ENCODE assay signal across 13 cellular contexts in the genomic region with DNA sequence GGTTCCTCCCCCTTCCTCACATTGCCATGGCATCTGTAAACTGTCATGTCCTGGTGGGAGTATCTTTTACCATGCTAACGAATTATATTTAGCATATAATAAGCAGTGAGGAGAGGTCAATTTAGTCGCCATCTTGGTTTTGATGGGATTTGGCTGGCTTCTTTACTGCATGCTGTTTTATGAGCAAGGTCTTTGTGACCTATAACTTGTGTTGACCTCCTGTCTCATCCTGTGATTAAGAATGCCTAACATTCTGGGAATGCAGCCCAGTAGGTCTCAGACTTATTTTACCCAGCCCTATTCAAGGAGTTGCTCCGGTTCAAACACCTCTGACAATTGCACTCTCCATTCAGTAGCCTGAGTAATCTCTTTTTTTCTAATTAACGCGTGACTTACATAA. TPM values are rescaled to one million over a fixed set of nuclear protein-coding genes. Genes with fewer than 3 reads are reported as not detected.
DNase-seq lines count a peak whose midpoint lies in the region; ATAC-seq and TF ChIP-seq lines count a peak whose summit lies in the region.
"Had no signal": no experiment of that assay in that cellular context is flagged by ENCODE, and none has a peak within 500 bp of the region (broad histone marks: within the 10 kb centered on the region; RNA-seq: fewer than 3 reads in every experiment).

No MANE protein-coding gene starts in this region.

- CTCF ChIA-PET in activated CD8-positive, alpha-beta memory T cell treated with anti-CD3 and anti-CD28 coated beads, Interleukin-2, amount 10 ng/mL, durations not matched to agents 7 days and 5 days (lab: Charles Lee) = interaction anchor here (2.3 kb wide), 1 partner anchor 24 kb away, joined by 7 read pairs; no protein-coding TSS in a partner anchor

- H3K4me3 Mint-ChIP-seq in dendritic cell treated with granulocyte-macrophage colony-stimulating factor and Interleukin-4, amounts not matched to agents 40 ng/mL and 50 ng/mL, for 4 days = no peak overlapping the region
- peak overlapping the region; percentile 22 for H3K4me3 Mint-ChIP-seq in natural killer cell
- H3K4me3 Mint-ChIP-seq in activated CD8-positive, alpha-beta memory T cell treated with anti-CD3 and anti-CD28 coated beads, Interleukin-2, amount 10 ng/mL, durations not matched to agents 7 days and 5 days = no peak overlapping the region

- no peak for ATAC-seq in natural killer cell
- no peak for ATAC-seq in activated CD8-positive, alpha-beta memory T cell treated with anti-CD3 and anti-CD28 coated beads, Interleukin-2, amount 10 ng/mL, durations not matched to agents 7 days and 5 days
- ATAC-seq: activated CD4-positive, alpha-beta T cell treated with anti-CD3 and anti-CD28 coated beads for 36 hours; activated naive CD4-positive, alpha-beta T cell treated with anti-CD3 and anti-CD28 coated beads, Interleukin-2, amount 50 U/mL, for 72 hours; left colon had no signal

- no peaks in the 10 kb centered on the region for H3K9me3 Mint-ChIP-seq in dendritic cell treated with granulocyte-macrophage colony-stimulating factor and Interleukin-4, amounts not matched to agents 40 ng/mL and 50 ng/mL, for 4 days
- H3K9me3 Mint-ChIP-seq in natural killer cell = no peaks in the 10 kb centered on the region
- H3K9me3 Mint-ChIP-seq in activated CD8-positive, alpha-beta memory T cell treated with anti-CD3 and anti-CD28 coated beads, Interleukin-2, amount 10 ng/mL, durations not matched to agents 7 days and 5 days (ENCODE audit: low read depth) = no peaks in the 10 kb centered on the region
- H3K9me3 Mint-ChIP-seq: activated naive CD4-positive, alpha-beta T cell treated with anti-CD3 and anti-CD28 coated beads, Interleukin-2, amount 50 U/mL, for 72 hours had no signal

- no peak overlapping the region for H3K4me3 ChIP-seq in MG63
- H3K4me3 ChIP-seq: Peyer's patch had no signal

- peak overlapping the region; percentile 99 for H3K27ac Mint-ChIP-seq in dendritic cell treated with granulocyte-macrophage colony-stimulating factor and Interleukin-4, amounts not matched to agents 40 ng/mL and 50 ng/mL, for 4 days
- H3K27ac Mint-ChIP-seq in natural killer cell = no peak overlapping the region
- no peak overlapping the region for H3K27ac Mint-ChIP-seq in activated CD8-positive, alpha-beta memory T cell treated with anti-CD3 and anti-CD28 coated beads, Interleukin-2, amount 10 ng/mL, durations not matched to agents 7 days and 5 days
- H3K27ac Mint-ChIP-seq: activated CD4-positive, alpha-beta T cell treated with anti-CD3 and anti-CD28 coated beads for 36 hours; activated naive CD4-positive, alpha-beta T cell treated with anti-CD3 and anti-CD28 coated beads, Interleukin-2, amount 50 U/mL, for 72 hours had no signal

- TF ChIP-seq CTCF in natural killer cell (IDR thresholded peaks at IDR 0.05) = no peak

- H3K27me3 ChIP-seq in MG63 = no peaks in the 10 kb centered on the region
- H3K27me3 ChIP-seq: Peyer's patch had no signal

- peaks cover 32% of the 10 kb centered on the region for H3K36me3 Mint-ChIP-seq in dendritic cell treated with granulocyte-macrophage colony-stimulating factor and Interleukin-4, amounts not matched to agents 40 ng/mL and 50 ng/mL, for 4 days (ENCODE audit: low read depth)
- H3K36me3 Mint-ChIP-seq in natural killer cell = no peaks in the 10 kb centered on the region
- H3K36me3 Mint-ChIP-seq in activated CD8-positive, alpha-beta memory T cell treated with anti-CD3 and anti-CD28 coated beads, Interleukin-2, amount 10 ng/mL, durations not matched to agents 7 days and 5 days = peaks cover 18% of the 10 kb centered on the region

- no peaks in the 10 kb centered on the region for H3K9me3 ChIP-seq in MG63
- H3K9me3 ChIP-seq: Peyer's patch had no signal

- DNase-seq in ELR (ENCODE audit: low read depth) = peak; percentile 68
- DNase-seq in MG63 = peak; percentile 60
- no peak for DNase-seq in natural killer cell
- no peak for DNase-seq in activated CD8-positive, alpha-beta memory T cell treated with anti-CD3 and anti-CD28 coated beads, Interleukin-2, amount 10 ng/mL, durations not matched to agents 7 days and 5 days
- DNase-seq in activated naive CD4-positive, alpha-beta T cell (lab: John Stamatoyannopoulos, UW) = no peak
- DNase-seq in NOMO-1 treated with DMSO at 0.1 percent for 48 hours (lab: John Stamatoyannopoulos, UW; ENCODE audit: unreplicated experiment) = no peak
- no peak for DNase-seq in GM03348 (ENCODE audit: low spot score)
- DNase-seq: activated CD4-positive, alpha-beta T cell treated with anti-CD3 and anti-CD28 coated beads for 36 hours; left colon; NCI-H187 treated with DMSO at 0.1 percent for 48 hours; Peyer's patch had no signal

- intact Hi-C loops in dendritic cell treated with granulocyte-macrophage colony-stimulating factor and Interleukin-4, amounts not matched to agents 40 ng/mL and 50 ng/mL, for 4 days (cut with micrococcal nuclease) = no loop called here
- intact Hi-C loops in natural killer cell (cut with micrococcal nuclease) = no loop called here

- peaks cover 22% of the 10 kb centered on the region for H3K36me3 ChIP-seq in MG63
- H3K36me3 ChIP-seq: Peyer's patch had no signal

- peaks cover 26% of the 10 kb centered on the region for H3K4me1 Mint-ChIP-seq in dendritic cell treated with granulocyte-macrophage colony-stimulating factor and Interleukin-4, amounts not matched to agents 40 ng/mL and 50 ng/mL, for 4 days (ENCODE audit: low read depth)
- peaks cover 22 to 24% of the 10 kb centered on the region in 2 donors for H3K4me1 Mint-ChIP-seq in natural killer cell
- H3K4me1 Mint-ChIP-seq in activated CD8-positive, alpha-beta memory T cell treated with anti-CD3 and anti-CD28 coated beads, Interleukin-2, amount 10 ng/mL, durations not matched to agents 7 days and 5 days = peaks cover 35% of the 10 kb centered on the region

- peaks cover 7% of the 10 kb centered on the region for H3K27me3 Mint-ChIP-seq in dendritic cell treated with granulocyte-macrophage colony-stimulating factor and Interleukin-4, amounts not matched to agents 40 ng/mL and 50 ng/mL, for 4 days
- peaks cover 0 to 5% of the 10 kb centered on the region in 2 donors for H3K27me3 Mint-ChIP-seq in natural killer cell (ENCODE audit: low read depth in 2 of 2)
- peaks cover 9% of the 10 kb centered on the region for H3K27me3 Mint-ChIP-seq in activated CD8-positive, alpha-beta memory T cell treated with anti-CD3 and anti-CD28 coated beads, Interleukin-2, amount 10 ng/mL, durations not matched to agents 7 days and 5 days
- H3K27me3 Mint-ChIP-seq: activated CD4-positive, alpha-beta T cell treated with anti-CD3 and anti-CD28 coated beads for 36 hours had no signal

RNA-seq across cellular contexts. Expression of a gene that starts 2.1 kb away (rescaled TPM):
- 684 and 692 TPM in 2 replicates for total RNA-seq in MG63 (2014; rRNA removed; shearing (Covaris generic); ENCODE audit: low replicate concordance)
- 100 to 1,000 TPM; 505 to 537 (median 518) TPM for total RNA-seq in natural killer cell
- 100 to 1,000 TPM; 264 to 382 TPM for total RNA-seq in activated CD8-positive, alpha-beta memory T cell treated with anti-CD3 and anti-CD28 coated beads, Interleukin-2, amount 10 ng/mL, durations not matched to agents 7 days and 5 days

RNA-seq across cellular contexts. Expression of a gene that starts 45.7 kb away (rescaled TPM):
- total RNA-seq in MG63 (2014; rRNA removed; shearing (Covaris generic); ENCODE audit: low replicate concordance) = 10.8 and 12.4 TPM in 2 replicates
- total RNA-seq in natural killer cell = 1 to 10 TPM in 2 of 3 donors, under 1 TPM in 1; 0.95 to 1.8 (median 1.0) TPM
- total RNA-seq in activated CD8-positive, alpha-beta memory T cell treated with anti-CD3 and anti-CD28 coated beads, Interleukin-2, amount 10 ng/mL, durations not matched to agents 7 days and 5 days = under 1 TPM; 0.58 to 0.89 TPM

RNA-seq across cellular contexts. Expression of a gene that starts 55.3 kb away (rescaled TPM):
- total RNA-seq in MG63 (2014; rRNA removed; shearing (Covaris generic); ENCODE audit: low replicate concordance) = 104 and 136 TPM in 2 replicates
- 1 to 10 TPM in 1 of 3 donors, under 1 TPM in 1, not detected in 1; 0.24 to 2.5 TPM for total RNA-seq in natural killer cell
- under 1 TPM; 0.54 to 0.99 TPM for total RNA-seq in activated CD8-positive, alpha-beta memory T cell treated with anti-CD3 and anti-CD28 coated beads, Interleukin-2, amount 10 ng/mL, durations not matched to agents 7 days and 5 days

Comparison
In these comparisons a context has a peak if more than half of its experiments do, and no peak if none do; other contexts are left out.
1. DNase-seq: peak in ELR (single experiment) and MG63 (single experiment); none in natural killer cell (single experiment), activated CD8-positive, alpha-beta memory T cell treated with anti-CD3 and anti-CD28 coated beads, Interleukin-2, amount 10 ng/mL, durations not matched to agents 7 days and 5 days (single experiment), activated naive CD4-positive, alpha-beta T cell (0 of 4), NOMO-1 treated with DMSO at 0.1 percent for 48 hours (single experiment) and GM03348 (single experiment).
2. RNA of a gene that starts 55.3 kb away (total RNA-seq): 104 to 136 TPM in MG63; 0.54 to 0.99 TPM in activated CD8-positive, alpha-beta memory T cell treated with anti-CD3 and anti-CD28 coated beads, Interleukin-2, amount 10 ng/mL, durations not matched to agents 7 days and 5 days and 0.24 to 2.5 TPM in natural killer cell; every median in the first group is over 10 times any median in the second.